Comparison of ENCODE assay signal across 8 cellular contexts in genomic region chr1:202810615-202811295, GRCh38. TPM values are rescaled to one million over a fixed set of nuclear protein-coding genes. Genes with fewer than 3 reads are reported as not detected.
DNase-seq lines count a peak whose midpoint lies in the region; ATAC-seq and TF ChIP-seq lines count a peak whose summit lies in the region.

Gene PCAT6 (plus strand): TSS chr1:202810954.

- DNase-seq in EL, result peak; percentile 96
- peak; percentile 98 for DNase-seq in H7
- DNase-seq in MM.1S, result peak; percentile 95
- peak; percentile 98 for DNase-seq in SIG-M5 treated with dmso at 0.1 percent for 504 hours (lab: John Stamatoyannopoulos, UW; ENCODE audit: unreplicated experiment)
- DNase-seq in activated gamma-delta T cell treated with anti-CD3 and anti-CD28 coated beads, Interleukin-2, amount 50 U/mL, for 16 hours (ENCODE audit: low read depth), result peak; percentile 81
- DNase-seq in foreskin keratinocyte, result peak; percentile 79 to 88
- DNase-seq in neural progenitor cell (ENCODE audit: low spot score), result peak; percentile 98
- DNase-seq in stomach, result peak; percentile 97

- H3K36me3 ChIP-seq in H7 (replicated peaks; ENCODE audit: control insufficient read depth, insufficient read depth, low read length) (no peaks in the 10 kb centered on the region), MM.1S (replicated peaks; ENCODE audit: insufficient read depth, low read length) (no peaks in the 10 kb centered on the region), neural progenitor cell (no peaks in the 10 kb centered on the region), stomach (no peaks in the 10 kb centered on the region)

- no peaks in the 10 kb centered on the region for H3K9me3 Mint-ChIP-seq in neural progenitor cell

- H3K27ac Mint-ChIP-seq in neural progenitor cell, result peak within 1 kb of the TSS; percentile 88

- H3K9me2 ChIP-seq in MM.1S (replicated peaks; ENCODE audit: insufficient read depth, low read length), result no peaks in the 10 kb centered on the region

- no peak for TF ChIP-seq EP300 in stomach (IDR thresholded peaks at IDR 0.05)

- peak within 1 kb of the TSS; percentile 90 for H3K4me3 Mint-ChIP-seq in neural progenitor cell

- H3K9me3 ChIP-seq in MM.1S (replicated peaks; ENCODE audit: insufficient read depth, low read length), result no peaks in the 10 kb centered on the region
- H3K9me3 ChIP-seq in neural progenitor cell (ENCODE audit: low read depth), result no peaks in the 10 kb centered on the region
- no peaks in the 10 kb centered on the region for H3K9me3 ChIP-seq in stomach

- no peaks in the 10 kb centered on the region for H4K20me1 ChIP-seq in MM.1S (ENCODE audit: insufficient read depth, low read length)
- H4K20me1 ChIP-seq in neural progenitor cell (ENCODE audit: low read depth), result peaks cover 11% of the 10 kb centered on the region

- H3F3A ChIP-seq in MM.1S (ENCODE audit: insufficient read depth, low read length) (no peaks in the 10 kb centered on the region), neural progenitor cell (ENCODE audit: low read depth) (peaks cover 21% of the 10 kb centered on the region)

- H3K4me1 ChIP-seq in MM.1S (ENCODE audit: low read length) (0 out of 2 replicates have a peak, but pooled peaks cover 2% of the 10 kb centered on the region), foreskin keratinocyte (peaks cover 20% of the 10 kb centered on the region), neural progenitor cell (peaks cover 34% of the 10 kb centered on the region), stomach (peaks cover 17 to 48% (median 45%) of the 10 kb centered on the region in 4 donors)

- peaks cover 39% of the 10 kb centered on the region for H3K4me1 Mint-ChIP-seq in neural progenitor cell

- peak in 1 of 4 donors; percentile 35 for TF ChIP-seq POLR2A in stomach (IDR thresholded peaks at IDR 0.05)

- peaks cover 20% of the 10 kb centered on the region for H3K27me3 ChIP-seq in H7 (ENCODE audit: control insufficient read depth, insufficient read depth, low read length)
- peaks cover 40% of the 10 kb centered on the region for H3K27me3 ChIP-seq in MM.1S (replicated peaks; ENCODE audit: insufficient read depth, low read length)
- H3K27me3 ChIP-seq in foreskin keratinocyte, result no peaks in the 10 kb centered on the region
- peaks cover 20% of the 10 kb centered on the region for H3K27me3 ChIP-seq in neural progenitor cell
- no peaks in the 10 kb centered on the region for H3K27me3 ChIP-seq in stomach

- H3K4me2 ChIP-seq in MM.1S (ENCODE audit: low read depth, low read length) (peak within 1 kb of the TSS; percentile 99), neural progenitor cell (peak within 1 kb of the TSS; percentile 98)

- intact Hi-C loops in stomach (cut with DNase I; ENCODE audit: low total_unique reads), result no loop called here

- TF ChIP-seq CTCF in MM.1S (IDR thresholded peaks at IDR 0.05; ENCODE audit: low read length), result no peak
- TF ChIP-seq CTCF in foreskin keratinocyte (conservative IDR thresholded peaks at IDR 0.05), result no peak
- TF ChIP-seq CTCF in neural progenitor cell (IDR thresholded peaks at IDR 0.05), result no peak
- TF ChIP-seq CTCF in stomach (IDR thresholded peaks at IDR 0.05), result no peak

- H3K4me3 ChIP-seq in H7 (ENCODE audit: insufficient read depth, low read depth, low read length) (peak within 1 kb of the TSS; percentile 66), MM.1S (ENCODE audit: low read length) (peak within 1 kb of the TSS; percentile 64), neural progenitor cell (peak within 1 kb of the TSS; percentile 96), stomach (peak within 1 kb of the TSS; percentile 66 to 86 (median 80))

- no peak within 1 kb of the TSS for H3K27ac ChIP-seq in MM.1S (ENCODE audit: low read length)
- peak within 1 kb of the TSS; percentile 54 for H3K27ac ChIP-seq in foreskin keratinocyte
- H3K27ac ChIP-seq in neural progenitor cell, result no peak within 1 kb of the TSS
- peak within 1 kb of the TSS; percentile 71 to 89 (median 88) for H3K27ac ChIP-seq in stomach

- H2AFZ ChIP-seq in MM.1S (ENCODE audit: low read length) (peak within 1 kb of the TSS; percentile 79), neural progenitor cell (replicated peaks) (peak within 1 kb of the TSS; percentile 13)

- ATAC-seq in foreskin keratinocyte, result peak; percentile 70

- H3K27me3 Mint-ChIP-seq in neural progenitor cell (ENCODE audit: insufficient read depth, low read depth), result peaks cover 17% of the 10 kb centered on the region

- H3K9ac ChIP-seq in MM.1S (ENCODE audit: low read length), result peak within 1 kb of the TSS; percentile 41; the same call in 1 of the 2 replicates
- no peak within 1 kb of the TSS for H3K9ac ChIP-seq in neural progenitor cell

- H3K36me3 Mint-ChIP-seq in neural progenitor cell, result peaks cover 3% of the 10 kb centered on the region

- 0 to 1% (median 0%) methylated on average over 38 to 53 of the region's 53 CpGs for WGBS in stomach, 5 donors

- H3K79me2 ChIP-seq in MM.1S (ENCODE audit: low read length), result no peaks in the 10 kb centered on the region
- peaks cover 45% of the 10 kb centered on the region for H3K79me2 ChIP-seq in neural progenitor cell (ENCODE audit: low read depth)

RNA-seq across cellular contexts. Expression of gene PCAT6, which starts in this region (rescaled TPM):
- 3.4 and 7.4 TPM in 2 replicates for total RNA-seq in H7 (2014; rRNA removed; shearing (Covaris generic))
- 0.67 and 1.5 TPM in 2 replicates for total RNA-seq in foreskin keratinocyte
- polyA plus RNA-seq in foreskin keratinocyte, result 2.0 and 3.1 TPM in 2 replicates
- 4.2 TPM in 1 of 2 replicates, not detected in the other for total RNA-seq in neural progenitor cell (ENCODE audit: low replicate concordance)
- total RNA-seq in stomach, result not detected
- polyA plus RNA-seq in stomach, result 1 to 10 TPM; 1.2 to 3.9 (median 2.7) TPM

Comparison
In these comparisons a context has a peak if more than half of its experiments do, and no peak if none do; other contexts are left out.
1. H3K27ac ChIP-seq: peak in foreskin keratinocyte (single experiment) and stomach (5 of 5); none in MM.1S (single experiment) and neural progenitor cell (single experiment).
2. Peak in every context shown above with its lines, with median percentiles within 50 percentile points of each other: DNase-seq and H3K4me3 ChIP-seq.